In the genomic region with DNA sequence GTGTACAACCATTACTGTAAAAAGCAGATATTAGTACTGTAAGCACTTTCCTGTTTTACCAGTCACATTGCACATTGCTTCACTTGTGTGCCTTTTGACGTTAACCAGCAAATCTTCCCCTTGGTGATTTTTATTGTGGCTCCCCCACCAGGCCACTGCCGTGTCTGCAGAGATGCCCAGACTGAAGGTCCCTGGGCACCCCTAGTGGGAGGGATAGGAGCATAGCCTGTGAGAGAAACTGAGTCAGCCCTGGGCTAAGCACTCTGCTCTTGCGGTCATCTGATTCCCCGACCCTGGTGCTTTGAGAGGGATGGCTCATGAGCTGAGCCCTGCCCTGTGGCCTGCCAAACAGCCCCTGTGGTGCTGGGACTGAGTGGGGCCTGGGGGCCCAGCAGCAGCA, we compare ENCODE assay signal across 2 cellular contexts.
TF ChIP-seq lines count a peak whose summit lies in the region.

No MANE protein-coding gene starts in this region.

TF ChIP-seq in A549, 52 proteins besides CTCF, POLR2A, EP300 and RAD21:
- TF ChIP-seq, protein P1, sequence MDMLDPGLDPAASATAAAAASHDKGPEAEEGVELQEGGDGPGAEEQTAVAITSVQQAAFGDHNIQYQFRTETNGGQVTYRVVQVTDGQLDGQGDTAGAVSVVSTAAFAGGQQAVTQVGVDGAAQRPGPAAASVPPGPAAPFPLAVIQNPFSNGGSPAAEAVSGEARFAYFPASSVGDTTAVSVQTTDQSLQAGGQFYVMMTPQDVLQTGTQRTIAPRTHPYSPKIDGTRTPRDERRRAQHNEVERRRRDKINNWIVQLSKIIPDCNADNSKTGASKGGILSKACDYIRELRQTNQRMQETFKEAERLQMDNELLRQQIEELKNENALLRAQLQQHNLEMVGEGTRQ (IDR thresholded peaks at IDR 0.05): no peak
- TF ChIP-seq SMC3 (IDR thresholded peaks at IDR 0.05): peak; percentile 21; the same call in 1 of the 3 replicates
- no peak for TF ChIP-seq HOXB5 (CRISPR knock-in tag; IDR thresholded peaks at IDR 0.05)

TF ChIP-seq in H1, 55 proteins besides CTCF, POLR2A, EP300 and RAD21 (continued from another document):
- TF ChIP-seq GTF2F1 (IDR thresholded peaks at IDR 0.05; ENCODE audit: borderline replicate concordance, low read depth, low read length) (no peak), CTBP2 (IDR thresholded peaks at IDR 0.05; ENCODE audit: borderline replicate concordance, insufficient read depth, insufficient read length, low read length) (no peak), ASH2L (IDR thresholded peaks at IDR 0.05; ENCODE audit: low read length) (no peak), BRCA1 (IDR thresholded peaks at IDR 0.05; ENCODE audit: low read depth, low read length) (no peak), KDM5A (IDR thresholded peaks at IDR 0.05; ENCODE audit: low read length) (no peak), POLR2AphosphoS5 (IDR thresholded peaks at IDR 0.05; ENCODE audit: low read depth, low read length) (no peak), JUND (IDR thresholded peaks at IDR 0.05; ENCODE audit: low read length) (no peak), TAF1 (IDR thresholded peaks at IDR 0.05; ENCODE audit: low read depth, low read length) (no peak), TEAD4 (IDR thresholded peaks at IDR 0.05; ENCODE audit: low read depth, low read length) (no peak), CREB1 (IDR thresholded peaks at IDR 0.05) (no peak), CBX8 (IDR thresholded peaks at IDR 0.05; ENCODE audit: borderline replicate concordance, low read depth, low read length) (no peak), CEBPB (IDR thresholded peaks at IDR 0.05; ENCODE audit: low read depth, low read length) (no peak), KDM1A (IDR thresholded peaks at IDR 0.05; ENCODE audit: borderline replicate concordance, low read length) (no peak), BACH1 (IDR thresholded peaks at IDR 0.05; ENCODE audit: low read length) (no peak), SIN3A (conservative IDR thresholded peaks at IDR 0.05 in 1 of 2, IDR thresholded peaks at IDR 0.05 in 1 of 2; ENCODE audit: low read depth in 1 of 2, low read length in 2 of 2) (no peak)
- TF ChIP-seq, protein P2, sequence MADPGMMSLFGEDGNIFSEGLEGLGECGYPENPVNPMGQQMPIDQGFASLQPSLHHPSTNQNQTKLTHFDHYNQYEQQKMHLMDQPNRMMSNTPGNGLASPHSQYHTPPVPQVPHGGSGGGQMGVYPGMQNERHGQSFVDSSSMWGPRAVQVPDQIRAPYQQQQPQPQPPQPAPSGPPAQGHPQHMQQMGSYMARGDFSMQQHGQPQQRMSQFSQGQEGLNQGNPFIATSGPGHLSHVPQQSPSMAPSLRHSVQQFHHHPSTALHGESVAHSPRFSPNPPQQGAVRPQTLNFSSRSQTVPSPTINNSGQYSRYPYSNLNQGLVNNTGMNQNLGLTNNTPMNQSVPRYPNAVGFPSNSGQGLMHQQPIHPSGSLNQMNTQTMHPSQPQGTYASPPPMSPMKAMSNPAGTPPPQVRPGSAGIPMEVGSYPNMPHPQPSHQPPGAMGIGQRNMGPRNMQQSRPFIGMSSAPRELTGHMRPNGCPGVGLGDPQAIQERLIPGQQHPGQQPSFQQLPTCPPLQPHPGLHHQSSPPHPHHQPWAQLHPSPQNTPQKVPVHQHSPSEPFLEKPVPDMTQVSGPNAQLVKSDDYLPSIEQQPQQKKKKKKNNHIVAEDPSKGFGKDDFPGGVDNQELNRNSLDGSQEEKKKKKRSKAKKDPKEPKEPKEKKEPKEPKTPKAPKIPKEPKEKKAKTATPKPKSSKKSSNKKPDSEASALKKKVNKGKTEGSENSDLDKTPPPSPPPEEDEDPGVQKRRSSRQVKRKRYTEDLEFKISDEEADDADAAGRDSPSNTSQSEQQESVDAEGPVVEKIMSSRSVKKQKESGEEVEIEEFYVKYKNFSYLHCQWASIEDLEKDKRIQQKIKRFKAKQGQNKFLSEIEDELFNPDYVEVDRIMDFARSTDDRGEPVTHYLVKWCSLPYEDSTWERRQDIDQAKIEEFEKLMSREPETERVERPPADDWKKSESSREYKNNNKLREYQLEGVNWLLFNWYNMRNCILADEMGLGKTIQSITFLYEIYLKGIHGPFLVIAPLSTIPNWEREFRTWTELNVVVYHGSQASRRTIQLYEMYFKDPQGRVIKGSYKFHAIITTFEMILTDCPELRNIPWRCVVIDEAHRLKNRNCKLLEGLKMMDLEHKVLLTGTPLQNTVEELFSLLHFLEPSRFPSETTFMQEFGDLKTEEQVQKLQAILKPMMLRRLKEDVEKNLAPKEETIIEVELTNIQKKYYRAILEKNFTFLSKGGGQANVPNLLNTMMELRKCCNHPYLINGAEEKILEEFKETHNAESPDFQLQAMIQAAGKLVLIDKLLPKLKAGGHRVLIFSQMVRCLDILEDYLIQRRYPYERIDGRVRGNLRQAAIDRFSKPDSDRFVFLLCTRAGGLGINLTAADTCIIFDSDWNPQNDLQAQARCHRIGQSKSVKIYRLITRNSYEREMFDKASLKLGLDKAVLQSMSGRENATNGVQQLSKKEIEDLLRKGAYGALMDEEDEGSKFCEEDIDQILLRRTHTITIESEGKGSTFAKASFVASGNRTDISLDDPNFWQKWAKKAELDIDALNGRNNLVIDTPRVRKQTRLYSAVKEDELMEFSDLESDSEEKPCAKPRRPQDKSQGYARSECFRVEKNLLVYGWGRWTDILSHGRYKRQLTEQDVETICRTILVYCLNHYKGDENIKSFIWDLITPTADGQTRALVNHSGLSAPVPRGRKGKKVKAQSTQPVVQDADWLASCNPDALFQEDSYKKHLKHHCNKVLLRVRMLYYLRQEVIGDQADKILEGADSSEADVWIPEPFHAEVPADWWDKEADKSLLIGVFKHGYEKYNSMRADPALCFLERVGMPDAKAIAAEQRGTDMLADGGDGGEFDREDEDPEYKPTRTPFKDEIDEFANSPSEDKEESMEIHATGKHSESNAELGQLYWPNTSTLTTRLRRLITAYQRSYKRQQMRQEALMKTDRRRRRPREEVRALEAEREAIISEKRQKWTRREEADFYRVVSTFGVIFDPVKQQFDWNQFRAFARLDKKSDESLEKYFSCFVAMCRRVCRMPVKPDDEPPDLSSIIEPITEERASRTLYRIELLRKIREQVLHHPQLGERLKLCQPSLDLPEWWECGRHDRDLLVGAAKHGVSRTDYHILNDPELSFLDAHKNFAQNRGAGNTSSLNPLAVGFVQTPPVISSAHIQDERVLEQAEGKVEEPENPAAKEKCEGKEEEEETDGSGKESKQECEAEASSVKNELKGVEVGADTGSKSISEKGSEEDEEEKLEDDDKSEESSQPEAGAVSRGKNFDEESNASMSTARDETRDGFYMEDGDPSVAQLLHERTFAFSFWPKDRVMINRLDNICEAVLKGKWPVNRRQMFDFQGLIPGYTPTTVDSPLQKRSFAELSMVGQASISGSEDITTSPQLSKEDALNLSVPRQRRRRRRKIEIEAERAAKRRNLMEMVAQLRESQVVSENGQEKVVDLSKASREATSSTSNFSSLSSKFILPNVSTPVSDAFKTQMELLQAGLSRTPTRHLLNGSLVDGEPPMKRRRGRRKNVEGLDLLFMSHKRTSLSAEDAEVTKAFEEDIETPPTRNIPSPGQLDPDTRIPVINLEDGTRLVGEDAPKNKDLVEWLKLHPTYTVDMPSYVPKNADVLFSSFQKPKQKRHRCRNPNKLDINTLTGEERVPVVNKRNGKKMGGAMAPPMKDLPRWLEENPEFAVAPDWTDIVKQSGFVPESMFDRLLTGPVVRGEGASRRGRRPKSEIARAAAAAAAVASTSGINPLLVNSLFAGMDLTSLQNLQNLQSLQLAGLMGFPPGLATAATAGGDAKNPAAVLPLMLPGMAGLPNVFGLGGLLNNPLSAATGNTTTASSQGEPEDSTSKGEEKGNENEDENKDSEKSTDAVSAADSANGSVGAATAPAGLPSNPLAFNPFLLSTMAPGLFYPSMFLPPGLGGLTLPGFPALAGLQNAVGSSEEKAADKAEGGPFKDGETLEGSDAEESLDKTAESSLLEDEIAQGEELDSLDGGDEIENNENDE (IDR thresholded peaks at IDR 0.05; ENCODE audit: insufficient replicate concordance, low read length): no peak
TF ChIP-seq in H1: peak in this region for 0.
